Comparison of ENCODE assay signal across 8 cellular contexts in the genomic region with DNA sequence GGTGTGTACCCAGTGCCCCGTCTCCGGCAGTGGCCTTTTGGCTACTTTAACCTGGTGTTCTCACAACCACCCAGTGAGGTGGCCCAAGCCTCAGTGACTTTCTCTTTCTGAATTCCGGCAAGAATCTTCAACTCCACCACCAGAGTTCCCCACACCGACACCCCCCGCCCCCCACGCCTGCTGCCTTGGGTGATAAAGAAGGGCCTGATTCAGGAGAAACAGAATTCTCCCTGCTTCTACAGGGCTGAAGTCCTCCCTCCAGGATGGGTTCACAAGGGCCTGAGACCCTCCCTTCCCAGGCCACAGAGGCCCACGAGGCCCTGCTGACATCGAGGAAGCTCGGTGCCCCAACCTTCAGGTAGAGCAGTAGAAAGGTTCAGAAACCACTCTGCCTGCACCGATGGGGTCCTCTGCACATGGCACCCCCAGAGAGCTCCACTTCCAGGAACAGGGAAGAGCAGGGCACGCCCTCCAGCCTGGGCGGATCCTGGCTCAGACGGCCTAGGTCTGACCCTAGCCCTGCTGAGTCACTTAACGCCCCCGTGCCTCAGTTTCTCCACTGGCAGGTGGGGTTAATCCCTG. TPM values are rescaled to one million over a fixed set of nuclear protein-coding genes. Genes with fewer than 3 reads are reported as not detected.
DNase-seq lines count a peak whose midpoint lies in the region; ATAC-seq, FAIRE-seq and TF ChIP-seq lines count a peak whose summit lies in the region.

No MANE protein-coding gene starts in this region.

- peak overlapping the region in 1 of 2 donors; percentile 71 for H3K9ac ChIP-seq in kidney (ENCODE audit: low read length in 2 of 2)

- no peaks in the 10 kb centered on the region for H3K27me3 ChIP-seq in thoracic aorta (replicated peaks; ENCODE audit: insufficient read depth)

- POLR2A ChIA-PET in activated CD4-positive, alpha-beta memory T cell treated with anti-CD3 and anti-CD28 coated beads, Interleukin-2, amount 10 ng/mL, durations not matched to agents 7 days and 5 days (lab: Charles Lee) = interaction anchor here (1.6 to 5.1 kb wide), 7 partner anchors 9 to 319 kb away, joined by 4 to 41 read pairs (median 15); partner anchors contain the start of genes ARHGDIA, DCXR, FASN and MRPL12

- CTCF ChIA-PET in activated naive CD4-positive, alpha-beta T cell treated with anti-CD3 and anti-CD28 coated beads for 36 hours (lab: Charles Lee) = interaction anchor here (0.9 to 7.3 kb wide), 9 partner anchors 8 to 94 kb away, joined by 3 to 95 read pairs (median 3); partner anchors contain the start of genes DCXR, MAFG and NOTUM
- CTCF ChIA-PET in activated CD4-positive, alpha-beta memory T cell treated with anti-CD3 and anti-CD28 coated beads, Interleukin-2, amount 10 ng/mL, durations not matched to agents 7 days and 5 days (lab: Charles Lee) = interaction anchor here (0.8 to 4.3 kb wide), 8 partner anchors 8 to 184 kb away, joined by 3 to 73 read pairs (median 4); partner anchors contain the start of genes DCXR and NOTUM

- no peaks in the 10 kb centered on the region for H3K36me3 ChIP-seq in kidney (ENCODE audit: control insufficient read depth in 1 of 2, insufficient read depth in 2 of 2, low read length in 2 of 2)
- H3K36me3 ChIP-seq in thoracic aorta = no peaks in the 10 kb centered on the region

- peaks cover 10% of the 10 kb centered on the region for H3K36me3 Mint-ChIP-seq in activated naive CD4-positive, alpha-beta T cell treated with anti-CD3 and anti-CD28 coated beads for 36 hours (ENCODE audit: low read depth)
- H3K36me3 Mint-ChIP-seq in activated naive CD4-positive, alpha-beta T cell treated with anti-CD3 and anti-CD28 coated beads, Interleukin-2, amount 50 U/mL, for 72 hours = no peaks in the 10 kb centered on the region
- peaks cover 12% of the 10 kb centered on the region for H3K36me3 Mint-ChIP-seq in activated CD4-positive, alpha-beta memory T cell treated with anti-CD3 and anti-CD28 coated beads, Interleukin-2, amount 10 ng/mL, durations not matched to agents 7 days and 5 days (ENCODE audit: low read depth)

- H3K4me3 Mint-ChIP-seq in activated naive CD4-positive, alpha-beta T cell treated with anti-CD3 and anti-CD28 coated beads for 36 hours = peak overlapping the region; percentile 86
- H3K4me3 Mint-ChIP-seq in activated CD4-positive, alpha-beta memory T cell treated with anti-CD3 and anti-CD28 coated beads, Interleukin-2, amount 10 ng/mL, durations not matched to agents 7 days and 5 days = peak overlapping the region; percentile 81

- H3K27me3 Mint-ChIP-seq in activated naive CD4-positive, alpha-beta T cell treated with anti-CD3 and anti-CD28 coated beads for 36 hours (ENCODE audit: low read depth) = no peaks in the 10 kb centered on the region
- H3K27me3 Mint-ChIP-seq in activated CD4-positive, alpha-beta memory T cell treated with anti-CD3 and anti-CD28 coated beads, Interleukin-2, amount 10 ng/mL, durations not matched to agents 7 days and 5 days = no peaks in the 10 kb centered on the region

- no peaks in the 10 kb centered on the region for H3K9me3 Mint-ChIP-seq in activated naive CD4-positive, alpha-beta T cell treated with anti-CD3 and anti-CD28 coated beads for 36 hours
- H3K9me3 Mint-ChIP-seq in activated naive CD4-positive, alpha-beta T cell treated with anti-CD3 and anti-CD28 coated beads, Interleukin-2, amount 50 U/mL, for 72 hours = no peaks in the 10 kb centered on the region
- H3K9me3 Mint-ChIP-seq in activated CD4-positive, alpha-beta memory T cell treated with anti-CD3 and anti-CD28 coated beads, Interleukin-2, amount 10 ng/mL, durations not matched to agents 7 days and 5 days = no peaks in the 10 kb centered on the region

- peaks cover 6 to 24% of the 10 kb centered on the region in 2 donors for H3K4me1 ChIP-seq in kidney (ENCODE audit: control insufficient read depth in 1 of 2, insufficient read depth in 1 of 2, low read depth in 1 of 2, low read length in 2 of 2)
- H3K4me1 ChIP-seq in thoracic aorta (ENCODE audit: control insufficient read depth in 1 of 2, low read depth in 2 of 2) = peaks cover 14 to 23% of the 10 kb centered on the region in 2 donors

- intact Hi-C loops in activated naive CD4-positive, alpha-beta T cell treated with anti-CD3 and anti-CD28 coated beads for 36 hours (cut with micrococcal nuclease) = loop anchor here (1.0 to 10.0 kb wide), 4 partner anchors 53 to 507 kb away; partner anchors contain the start of genes ACTG1 and P4HB
- intact Hi-C loops in kidney (cut with DNase I) = no loop called here

- H3K27ac ChIP-seq in kidney (ENCODE audit: low read depth in 2 of 2, low read length in 2 of 2) (no peak overlapping the region), thoracic aorta (no peak overlapping the region)

- no peak for DNase-seq in activated naive CD4-positive, alpha-beta T cell treated with anti-CD3 and anti-CD28 coated beads for 36 hours
- DNase-seq in activated naive CD4-positive, alpha-beta T cell treated with anti-CD3 and anti-CD28 coated beads, Interleukin-2, amount 50 U/mL, for 72 hours (ENCODE audit: low spot score in 2 of 2) = no peak
- DNase-seq in activated CD4-positive, alpha-beta memory T cell treated with anti-CD3 and anti-CD28 coated beads, Interleukin-2, amount 10 ng/mL, durations not matched to agents 7 days and 5 days = peak; percentile 42
- DNase-seq in kidney (no peak), thoracic aorta (ENCODE audit: low spot score) (no peak), GM03348 (ENCODE audit: low spot score) (no peak)

- H3K9me3 ChIP-seq in kidney (ENCODE audit: control insufficient read depth in 1 of 2, low read length in 2 of 2) = no peaks in the 10 kb centered on the region
- no peaks in the 10 kb centered on the region for H3K9me3 ChIP-seq in thoracic aorta

- peaks cover 22% of the 10 kb centered on the region for H3K4me1 Mint-ChIP-seq in activated naive CD4-positive, alpha-beta T cell treated with anti-CD3 and anti-CD28 coated beads for 36 hours (ENCODE audit: low read depth)
- peaks cover 33% of the 10 kb centered on the region for H3K4me1 Mint-ChIP-seq in activated CD4-positive, alpha-beta memory T cell treated with anti-CD3 and anti-CD28 coated beads, Interleukin-2, amount 10 ng/mL, durations not matched to agents 7 days and 5 days

- H3K4me3 ChIP-seq in kidney (ENCODE audit: low read length in 2 of 2) (peak overlapping the region; percentile 43 to 70), thoracic aorta (peak overlapping the region; percentile 89)

- no peak for FAIRE-seq in kidney (lab: Jason Lieb, UNC)

- peak overlapping the region; percentile 36 for H3K27ac Mint-ChIP-seq in activated naive CD4-positive, alpha-beta T cell treated with anti-CD3 and anti-CD28 coated beads for 36 hours
- peak overlapping the region in 1 of 2 donors; percentile 84 for H3K27ac Mint-ChIP-seq in activated naive CD4-positive, alpha-beta T cell treated with anti-CD3 and anti-CD28 coated beads, Interleukin-2, amount 50 U/mL, for 72 hours
- H3K27ac Mint-ChIP-seq in activated CD4-positive, alpha-beta memory T cell treated with anti-CD3 and anti-CD28 coated beads, Interleukin-2, amount 10 ng/mL, durations not matched to agents 7 days and 5 days = peak overlapping the region; percentile 60

- ATAC-seq in activated naive CD4-positive, alpha-beta T cell treated with anti-CD3 and anti-CD28 coated beads, Interleukin-2, amount 50 U/mL, for 72 hours = no peak
- ATAC-seq in thoracic aorta (ENCODE audit: insufficient number of reproducible peaks, low FRiP score, low read depth) = no peak
- ATAC-seq in GM21526 (IDR thresholded peaks at IDR 0.05; ENCODE audit: low FRiP score, unreplicated experiment) = no peak
- ATAC-seq in GM19397 (IDR thresholded peaks at IDR 0.05; ENCODE audit: unreplicated experiment) = no peak

- TF ChIP-seq CTCF in kidney (IDR thresholded peaks at IDR 0.05; ENCODE audit: borderline replicate concordance, extremely low read depth, insufficient read depth) = no peak
- no peak for TF ChIP-seq CTCF in thoracic aorta (IDR thresholded peaks at IDR 0.05)

RNA-seq across cellular contexts. Expression of gene CENPX, which starts 0.9 kb away (rescaled TPM):
- total RNA-seq in activated naive CD4-positive, alpha-beta T cell treated with anti-CD3 and anti-CD28 coated beads for 36 hours = 10 to 100 TPM; 55.8 to 57.8 TPM
- total RNA-seq in activated naive CD4-positive, alpha-beta T cell treated with anti-CD3 and anti-CD28 coated beads, Interleukin-2, amount 50 U/mL, for 72 hours = 10 to 100 TPM; 47.8 to 62.7 TPM
- total RNA-seq in activated CD4-positive, alpha-beta memory T cell treated with anti-CD3 and anti-CD28 coated beads, Interleukin-2, amount 10 ng/mL, durations not matched to agents 7 days and 5 days = 10 to 100 TPM; 52.7 to 54.7 TPM
- total RNA-seq in kidney = 36.9 TPM
- 93.2 TPM for polyA plus RNA-seq in kidney (ENCODE audit: insufficient read depth, low read depth, low replicate concordance)
- total RNA-seq in thoracic aorta = 10 to 100 TPM; 31.4 to 40.4 TPM

RNA-seq across cellular contexts. Expression of gene LRRC45, which starts 1.3 kb away (rescaled TPM):
- 10 to 100 TPM; 12.0 to 12.5 TPM for total RNA-seq in activated naive CD4-positive, alpha-beta T cell treated with anti-CD3 and anti-CD28 coated beads for 36 hours
- 10 to 100 TPM; 16.7 TPM for total RNA-seq in activated naive CD4-positive, alpha-beta T cell treated with anti-CD3 and anti-CD28 coated beads, Interleukin-2, amount 50 U/mL, for 72 hours
- 10 to 100 TPM; 34.8 to 35.5 TPM for total RNA-seq in activated CD4-positive, alpha-beta memory T cell treated with anti-CD3 and anti-CD28 coated beads, Interleukin-2, amount 10 ng/mL, durations not matched to agents 7 days and 5 days
- 9.9 TPM for total RNA-seq in kidney
- polyA plus RNA-seq in kidney (ENCODE audit: insufficient read depth, low read depth, low replicate concordance) = 9.9 TPM
- 10 to 100 TPM in 1 of 2 donors, 1 to 10 TPM in 1; 6.1 to 14.2 TPM for total RNA-seq in thoracic aorta

RNA-seq across cellular contexts. Expression of gene RAC3, which starts 9.7 kb away (rescaled TPM):
- 1 to 10 TPM; 4.5 to 4.8 TPM for total RNA-seq in activated naive CD4-positive, alpha-beta T cell treated with anti-CD3 and anti-CD28 coated beads for 36 hours
- 10 to 100 TPM in 1 of 2 donors, 1 to 10 TPM in 1; 5.7 to 13.5 TPM for total RNA-seq in activated naive CD4-positive, alpha-beta T cell treated with anti-CD3 and anti-CD28 coated beads, Interleukin-2, amount 50 U/mL, for 72 hours
- 1 to 10 TPM; 7.9 to 8.1 TPM for total RNA-seq in activated CD4-positive, alpha-beta memory T cell treated with anti-CD3 and anti-CD28 coated beads, Interleukin-2, amount 10 ng/mL, durations not matched to agents 7 days and 5 days
- 2.6 TPM for total RNA-seq in kidney
- 13.1 TPM for polyA plus RNA-seq in kidney (ENCODE audit: insufficient read depth, low read depth, low replicate concordance)
- total RNA-seq in thoracic aorta = 1 to 10 TPM in 1 of 2 donors, not detected in 1; 1.8 TPM

RNA-seq across cellular contexts. Expression of gene DCXR, which starts 15.7 kb away (rescaled TPM):
- total RNA-seq in activated naive CD4-positive, alpha-beta T cell treated with anti-CD3 and anti-CD28 coated beads for 36 hours = 100 to 1,000 TPM; 139 to 146 TPM
- total RNA-seq in activated naive CD4-positive, alpha-beta T cell treated with anti-CD3 and anti-CD28 coated beads, Interleukin-2, amount 50 U/mL, for 72 hours = 100 to 1,000 TPM in 1 of 2 donors, 10 to 100 TPM in 1; 85.5 to 128 TPM
- 10 to 100 TPM; 93.9 to 95.2 TPM for total RNA-seq in activated CD4-positive, alpha-beta memory T cell treated with anti-CD3 and anti-CD28 coated beads, Interleukin-2, amount 10 ng/mL, durations not matched to agents 7 days and 5 days
- total RNA-seq in kidney (102 TPM), thoracic aorta (10 to 100 TPM; 33.9 to 87.1 TPM)
- 551 TPM for polyA plus RNA-seq in kidney (ENCODE audit: insufficient read depth, low read depth, low replicate concordance)

RNA-seq across cellular contexts. Expression of gene RFNG, which starts 29.8 kb away (rescaled TPM):
- 10 to 100 TPM; 17.6 to 18.0 TPM for total RNA-seq in activated naive CD4-positive, alpha-beta T cell treated with anti-CD3 and anti-CD28 coated beads for 36 hours
- 10 to 100 TPM; 21.5 to 24.2 TPM for total RNA-seq in activated naive CD4-positive, alpha-beta T cell treated with anti-CD3 and anti-CD28 coated beads, Interleukin-2, amount 50 U/mL, for 72 hours
- total RNA-seq in activated CD4-positive, alpha-beta memory T cell treated with anti-CD3 and anti-CD28 coated beads, Interleukin-2, amount 10 ng/mL, durations not matched to agents 7 days and 5 days = 10 to 100 TPM; 26.3 to 28.4 TPM
- total RNA-seq in kidney = 29.8 TPM
- 47.3 TPM for polyA plus RNA-seq in kidney (ENCODE audit: insufficient read depth, low read depth, low replicate concordance)
- total RNA-seq in thoracic aorta = 10 to 100 TPM; 39.9 to 45.3 TPM
